ENCODE assay signal across 37 cellular contexts in genomic region chr13:31499274-31499673, GRCh38.
DNase-seq lines count a peak whose midpoint lies in the region; ATAC-seq, FAIRE-seq and TF ChIP-seq lines count a peak whose summit lies in the region.
"Had no signal": no experiment of that assay in that cellular context is flagged by ENCODE, and none has a peak within 500 bp of the region (broad histone marks: within the 10 kb centered on the region; RNA-seq: fewer than 3 reads in every experiment).

No MANE protein-coding gene starts in this region.

- TF ChIP-seq CTCF in HepG2 (CRISPR knock-in tag; IDR thresholded peaks at IDR 0.05) = no peak
- TF ChIP-seq CTCF in right lobe of liver (IDR thresholded peaks at IDR 0.05) = no peak
- no peak for TF ChIP-seq CTCF in HEK293 (tag by site-specific recombination; IDR thresholded peaks at IDR 0.05)
- no peak for TF ChIP-seq CTCF in choroid plexus epithelial cell (conservative IDR thresholded peaks at IDR 0.05; ENCODE audit: low read depth, low read length)
- no peak for TF ChIP-seq CTCF in endodermal cell (conservative IDR thresholded peaks at IDR 0.05)

- TF ChIP-seq RAD21 in HepG2 (CRISPR knock-in tag; IDR thresholded peaks at IDR 0.05) = no peak

- no peak overlapping the region for H3K27ac Mint-ChIP-seq in endodermal cell
- no peak overlapping the region for H3K27ac Mint-ChIP-seq in activated CD4-positive, alpha-beta memory T cell treated with anti-CD3 and anti-CD28 coated beads for 36 hours
- H3K27ac Mint-ChIP-seq: B cell; CD14-positive monocyte; CD4-positive, alpha-beta memory T cell; CD4-positive, alpha-beta T cell; CD4-positive, CD25-positive, alpha-beta regulatory T cell; CD8-positive, alpha-beta memory T cell; CD8-positive, alpha-beta T cell had no signal

- POLR2A ChIA-PET in HepG2 (lab: Yijun Ruan, JAX) (no interaction called here), HEK293 (lab: Yijun Ruan, JAX) (no interaction called here)
- POLR2A ChIA-PET in activated CD4-positive, alpha-beta memory T cell treated with anti-CD3 and anti-CD28 coated beads for 36 hours (lab: Charles Lee) = no interaction called here

- no peak overlapping the region for H2AFZ ChIP-seq in HepG2 (ENCODE audit: low read length)

- no peak for ATAC-seq in HepG2
- no peak for ATAC-seq in right lobe of liver
- ATAC-seq: A549; CD8-positive, alpha-beta T cell had no signal

- H3K4me3 ChIP-seq in HepG2 (replicated peaks in 1 of 3; ENCODE audit: insufficient read depth in 1 of 3, low read depth in 2 of 3, low read length in 3 of 3) = no peak overlapping the region
- no peak overlapping the region for H3K4me3 ChIP-seq in right lobe of liver
- H3K4me3 ChIP-seq in HEK293 (ENCODE audit: low read depth, low read length) = no peak overlapping the region
- H3K4me3 ChIP-seq in choroid plexus epithelial cell (ENCODE audit: low read depth, low read length) = no peak overlapping the region
- H3K4me3 ChIP-seq in endodermal cell (ENCODE audit: low read length) = peak overlapping the region; percentile 43
- H3K4me3 ChIP-seq: A549; BLaER1; BLaER1 treated with 17β-estradiol and CSF1 and Interleukin-3, amounts not matched to agents 10 nM and 100 nM had no signal

- H3K36me3 ChIP-seq in HepG2 (replicated peaks in 1 of 2; ENCODE audit: control insufficient read depth in 1 of 2, insufficient read depth in 2 of 2, low read length in 2 of 2) = no peaks in the 10 kb centered on the region
- no peaks in the 10 kb centered on the region for H3K36me3 ChIP-seq in right lobe of liver
- no peaks in the 10 kb centered on the region for H3K36me3 ChIP-seq in HEK293 (ENCODE audit: control insufficient read depth in 2 of 2, insufficient read depth in 1 of 2, low read length in 2 of 2)
- H3K36me3 ChIP-seq in endodermal cell (ENCODE audit: control insufficient read depth, insufficient read depth, low read length) = no peaks in the 10 kb centered on the region
- H3K36me3 ChIP-seq: BE2C; BLaER1; BLaER1 treated with 17β-estradiol and CSF1 and Interleukin-3, amounts not matched to agents 10 nM and 100 nM had no signal

- FAIRE-seq in HepG2 (lab: Jason Lieb, UNC) = no peak
- FAIRE-seq: A204.1, A549, D721Med had no signal

- H3K27me3 Mint-ChIP-seq in endodermal cell (ENCODE audit: insufficient read depth) = no peaks in the 10 kb centered on the region
- H3K27me3 Mint-ChIP-seq in activated CD4-positive, alpha-beta memory T cell treated with anti-CD3 and anti-CD28 coated beads for 36 hours = no peaks in the 10 kb centered on the region
- H3K27me3 Mint-ChIP-seq: B cell; CD4-positive, alpha-beta memory T cell; CD4-positive, alpha-beta T cell; CD4-positive, CD25-positive, alpha-beta regulatory T cell; CD8-positive, alpha-beta memory T cell had no signal

- no peaks in the 10 kb centered on the region for H3K36me3 Mint-ChIP-seq in endodermal cell (ENCODE audit: low read depth)
- peaks cover 3% of the 10 kb centered on the region for H3K36me3 Mint-ChIP-seq in activated CD4-positive, alpha-beta memory T cell treated with anti-CD3 and anti-CD28 coated beads for 36 hours
- H3K36me3 Mint-ChIP-seq: CD14-positive monocyte; CD4-positive, CD25-positive, alpha-beta regulatory T cell; CD8-positive, alpha-beta memory T cell; CD8-positive, alpha-beta T cell had no signal

- no peak overlapping the region for H3K4me3 Mint-ChIP-seq in endodermal cell
- H3K4me3 Mint-ChIP-seq in activated CD4-positive, alpha-beta memory T cell treated with anti-CD3 and anti-CD28 coated beads for 36 hours = no peak overlapping the region
- H3K4me3 Mint-ChIP-seq: B cell; CD14-positive monocyte; CD4-positive, alpha-beta memory T cell; CD4-positive, alpha-beta T cell; CD4-positive, CD25-positive, alpha-beta regulatory T cell; CD8-positive, alpha-beta memory T cell; CD8-positive, alpha-beta T cell had no signal

- H3K9me3 Mint-ChIP-seq in endodermal cell = peaks cover 31% of the 10 kb centered on the region
- peaks cover 23% of the 10 kb centered on the region for H3K9me3 Mint-ChIP-seq in activated CD4-positive, alpha-beta memory T cell treated with anti-CD3 and anti-CD28 coated beads for 36 hours

- H4K20me1 ChIP-seq in HepG2 (ENCODE audit: insufficient read depth, low read length) = no peaks in the 10 kb centered on the region
- H4K20me1 ChIP-seq: BLaER1; BLaER1 treated with 17β-estradiol and CSF1 and Interleukin-3, amounts not matched to agents 10 nM and 100 nM had no signal

- TF ChIP-seq POLR2A in HepG2 (IDR thresholded peaks at IDR 0.05; ENCODE audit: insufficient read depth in 1 of 2, low read depth in 2 of 2, low read length in 2 of 2) (no peak), right lobe of liver (IDR thresholded peaks at IDR 0.05) (no peak)

- H3K4me1 ChIP-seq in HepG2 (ENCODE audit: insufficient read depth, low read length) = no peaks in the 10 kb centered on the region
- H3K4me1 ChIP-seq in right lobe of liver = no peaks in the 10 kb centered on the region
- H3K4me1 ChIP-seq in HEK293 (ENCODE audit: control insufficient read depth, insufficient read depth, low read length) = no peaks in the 10 kb centered on the region
- H3K4me1 ChIP-seq in endodermal cell (ENCODE audit: control insufficient read depth, insufficient read depth, low read length) = peaks cover 2% of the 10 kb centered on the region
- H3K4me1 ChIP-seq: A549, BE2C, BLaER1, Caco-2 had no signal

- H3K79me2 ChIP-seq in HepG2 (ENCODE audit: insufficient read depth, low read length) = no peaks in the 10 kb centered on the region

- in situ Hi-C loops in HepG2 (cut with HindIII; ENCODE audit: extremely low pct_ligation_motif_present, low pct_unique_long_range_greater_than_20kb) = no loop called here

- H3K4me1 Mint-ChIP-seq in endodermal cell = no peaks in the 10 kb centered on the region
- no peaks in the 10 kb centered on the region for H3K4me1 Mint-ChIP-seq in activated CD4-positive, alpha-beta memory T cell treated with anti-CD3 and anti-CD28 coated beads for 36 hours (ENCODE audit: low read depth)
- H3K4me1 Mint-ChIP-seq: B cell; CD14-positive monocyte; CD4-positive, alpha-beta memory T cell; CD4-positive, CD25-positive, alpha-beta regulatory T cell; CD8-positive, alpha-beta memory T cell had no signal

- H3K9ac ChIP-seq in HepG2 (ENCODE audit: insufficient read depth, low read depth, low read length) = no peak overlapping the region
- H3K9ac ChIP-seq in endodermal cell (ENCODE audit: extremely low read depth, low read length, poor library complexity, severe bottlenecking) = no peak overlapping the region
- H3K9ac ChIP-seq: BLaER1; BLaER1 treated with 17β-estradiol and CSF1 and Interleukin-3, amounts not matched to agents 10 nM and 100 nM had no signal

- no peak for TF ChIP-seq EP300 in HepG2 (IDR thresholded peaks at IDR 0.05; ENCODE audit: low read depth in 2 of 2, low read length in 2 of 2)
- TF ChIP-seq EP300 in HepG2 (CRISPR knock-in tag; IDR thresholded peaks at IDR 0.05; ENCODE audit: borderline replicate concordance) = no peak

- H3K27ac ChIP-seq in HepG2 (ENCODE audit: extremely low read length, insufficient read depth, low read length) (no peak overlapping the region), right lobe of liver (no peak overlapping the region), HEK293 (ENCODE audit: extremely low read depth, low read depth, low read length) (no peak overlapping the region), endodermal cell (ENCODE audit: low read depth, low read length) (no peak overlapping the region)
- H3K27ac ChIP-seq: 22Rv1; A549; BLaER1; BLaER1 treated with 17β-estradiol and CSF1 and Interleukin-3, amounts not matched to agents 10 nM and 100 nM; C4-2B had no signal

- no peak for DNase-seq in HepG2 (ENCODE audit: low spot score)
- DNase-seq in right lobe of liver = no peak
- DNase-seq in choroid plexus epithelial cell (ENCODE audit: low read depth) = peak; percentile 1
- no peak for DNase-seq in endodermal cell
- DNase-seq in effector CD4-positive, alpha-beta T cell = no peak
- no peak for DNase-seq in SIG-M5 treated with dmso at 0.1 percent for 504 hours (lab: John Stamatoyannopoulos, UW; ENCODE audit: unreplicated experiment)
- DNase-seq in activated CD4-positive, alpha-beta memory T cell treated with anti-CD3 and anti-CD28 coated beads for 36 hours = no peak
- DNase-seq: 8988T; ACHN; AML-193; BE2C; C1 segment of cervical spinal cord; Caco-2; Calu3; CD4-positive, alpha-beta memory T cell; CD4-positive, alpha-beta T cell; CD4-positive, CD25-positive, alpha-beta regulatory T cell; CD8-positive, alpha-beta memory T cell; CD8-positive, alpha-beta T cell; COR-L47; DMS 273 treated with DMSO at 0.1 percent for 48 hours; DMS153; DMS53; DMS79; DMS79 treated with DMSO at 0.1 percent for 48 hours; DND-41; EL had no signal

- H3K9me3 ChIP-seq in HepG2 (ENCODE audit: low read length) (peaks cover 11% of the 10 kb centered on the region), right lobe of liver (no peaks in the 10 kb centered on the region), HEK293 (ENCODE audit: control insufficient read depth, insufficient read depth, low read depth, low read length) (no peaks in the 10 kb centered on the region), endodermal cell (ENCODE audit: control insufficient read depth, low read length) (peaks cover 63% of the 10 kb centered on the region)
- H3K9me3 ChIP-seq: A549, BE2C had no signal

- intact Hi-C loops in HepG2 (cut with micrococcal nuclease; ENCODE audit: unreplicated experiment) = no loop called here
- intact Hi-C loops in right lobe of liver (cut with DNase I) = no loop called here
- intact Hi-C loops in activated CD4-positive, alpha-beta memory T cell treated with anti-CD3 and anti-CD28 coated beads for 36 hours (cut with micrococcal nuclease) = no loop called here

- no TSS peak for BruUV-seq in HepG2 (replicated peaks; lab: Mats Ljungman, UMichigan)

- no peaks in the 10 kb centered on the region; a peak in 1 of 5 replicates for H3K27me3 ChIP-seq in HepG2 (ENCODE audit: control insufficient read depth in 1 of 2, insufficient read depth in 2 of 2, low read length in 2 of 2)
- no peaks in the 10 kb centered on the region for H3K27me3 ChIP-seq in right lobe of liver
- H3K27me3 ChIP-seq in endodermal cell (ENCODE audit: control insufficient read depth, insufficient read depth, low read length, poor library complexity, severe bottlenecking) = no peaks in the 10 kb centered on the region
- H3K27me3 ChIP-seq: BE2C; BLaER1; BLaER1 treated with 17β-estradiol and CSF1 and Interleukin-3, amounts not matched to agents 10 nM and 100 nM had no signal

- no peak overlapping the region for H3K4me2 ChIP-seq in HepG2 (ENCODE audit: low read depth, low read length)
- H3K4me2 ChIP-seq: A549; BLaER1; BLaER1 treated with 17β-estradiol and CSF1 and Interleukin-3, amounts not matched to agents 10 nM and 100 nM had no signal

- CTCF ChIA-PET in HepG2 (lab: Yijun Ruan, JAX; ENCODE audit: low intra/inter-chr PET ratio, low total read pairs) = no interaction called here
- CTCF ChIA-PET in HEK293 (lab: Yijun Ruan, JAX) = no interaction called here
- CTCF ChIA-PET in activated CD4-positive, alpha-beta memory T cell treated with anti-CD3 and anti-CD28 coated beads for 36 hours (lab: Charles Lee) = no interaction called here

TF ChIP-seq in HepG2, 621 proteins besides CTCF, POLR2A, EP300 and RAD21:
- TF ChIP-seq ZNF790 (CRISPR knock-in tag; IDR thresholded peaks at IDR 0.05; ENCODE audit: borderline replicate concordance) (no peak), ZNF160 (CRISPR knock-in tag; IDR thresholded peaks at IDR 0.05) (peak; percentile 95; the same call in 1 of the 2 replicates)

TF ChIP-seq in HEK293, 187 proteins besides CTCF, POLR2A, EP300 and RAD21 (continues in another document):
- TF ChIP-seq ZNF707 (tag by site-specific recombination; IDR thresholded peaks at IDR 0.05) (no peak), YY2 (tag by site-specific recombination; IDR thresholded peaks at IDR 0.05) (no peak)

Comparison
In these comparisons a context has a peak if more than half of its experiments do, and no peak if none do; other contexts are left out.
1. Of the 63 proteins assayed by ChIP-seq in both HepG2 and HEK293: peak only in HepG2: none; only in HEK293: SETDB1; in both: none; in neither: 62.